ENCODE assay signal across 21 cellular contexts in genomic region chr10:70315815-70316214, GRCh38. TPM values are rescaled to one million over a fixed set of nuclear protein-coding genes. Genes with fewer than 3 reads are reported as not detected.
"Had no signal": no experiment of that assay in that cellular context is flagged by ENCODE, and none has a peak within 500 bp of the region (broad histone marks: within the 10 kb centered on the region; RNA-seq: fewer than 3 reads in every experiment).

No MANE protein-coding gene starts in this region.

- H3K27me3 ChIP-seq: ascending aorta, breast epithelium, dorsolateral prefrontal cortex, esophagus muscularis mucosa, transverse colon had no signal

- H3K4me1 Mint-ChIP-seq: activated naive CD8-positive, alpha-beta T cell treated with anti-CD3 and anti-CD28 coated beads, Interleukin-2, amount 50 U/mL, for 24 hours; neural crest cell had no signal

- H3K36me3 ChIP-seq: ascending aorta, breast epithelium, prostate gland, transverse colon had no signal

- H3K9me3 Mint-ChIP-seq: activated naive CD8-positive, alpha-beta T cell treated with anti-CD3 and anti-CD28 coated beads, Interleukin-2, amount 50 U/mL, for 24 hours; neural crest cell had no signal

- DNase-seq: activated CD4-positive, alpha-beta T cell treated with anti-CD3 and anti-CD28 coated beads, Interleukin-2, amount 50 U/mL, for 4 hours; activated CD4-positive, CD25-positive, alpha-beta regulatory T cell treated with anti-CD3 and anti-CD28 coated beads, Interleukin-2, amount 50 U/mL, for 72 hours; activated naive CD4-positive, alpha-beta T cell; activated naive CD8-positive, alpha-beta T cell treated with anti-CD3 and anti-CD28 coated beads, Interleukin-2, amount 50 U/mL, for 24 hours; activated T-cell treated with anti-CD3 and anti-CD28 coated beads for 4 hours; dorsolateral prefrontal cortex; hypothalamus; kidney glomerular epithelial cell; midbrain; stimulated activated naive CD8-positive, alpha-beta T cell treated with anti-CD3 and anti-CD28 coated beads, Interleukin-15, Interleukin-2, amounts not matched to agents 100 U/mL and 50 U/mL, for 24 hours; T1000; transverse colon had no signal

- H3K27me3 Mint-ChIP-seq: activated naive CD8-positive, alpha-beta T cell treated with anti-CD3 and anti-CD28 coated beads, Interleukin-2, amount 50 U/mL, for 24 hours had no signal

- H3K4me3 Mint-ChIP-seq: activated naive CD8-positive, alpha-beta T cell treated with anti-CD3 and anti-CD28 coated beads, Interleukin-2, amount 50 U/mL, for 24 hours; neural crest cell had no signal

- H3K4me1 ChIP-seq: ascending aorta, breast epithelium, prostate gland, transverse colon had no signal

- H3K9me3 ChIP-seq: ascending aorta, breast epithelium, esophagus muscularis mucosa, prostate gland, transverse colon had no signal

- H3K27ac Mint-ChIP-seq: activated naive CD8-positive, alpha-beta T cell treated with anti-CD3 and anti-CD28 coated beads, Interleukin-2, amount 50 U/mL, for 24 hours had no signal

- H3K4me3 ChIP-seq: ascending aorta, breast epithelium, dorsolateral prefrontal cortex, esophagus muscularis mucosa, prostate gland, transverse colon had no signal

- H3K27ac ChIP-seq: ascending aorta, breast epithelium, dorsolateral prefrontal cortex, esophagus muscularis mucosa, prostate gland, transverse colon had no signal

RNA-seq across cellular contexts. Expression of gene NPFFR1, which starts 32.0 kb away (rescaled TPM):
- total RNA-seq: ascending aorta, esophagus muscularis mucosa, fibroblast of villous mesenchyme, glomerular endothelial cell, myocyte, neural crest cell, osteoblast had no signal
